Comparison of ENCODE assay signal across 14 cellular contexts in the genomic region with DNA sequence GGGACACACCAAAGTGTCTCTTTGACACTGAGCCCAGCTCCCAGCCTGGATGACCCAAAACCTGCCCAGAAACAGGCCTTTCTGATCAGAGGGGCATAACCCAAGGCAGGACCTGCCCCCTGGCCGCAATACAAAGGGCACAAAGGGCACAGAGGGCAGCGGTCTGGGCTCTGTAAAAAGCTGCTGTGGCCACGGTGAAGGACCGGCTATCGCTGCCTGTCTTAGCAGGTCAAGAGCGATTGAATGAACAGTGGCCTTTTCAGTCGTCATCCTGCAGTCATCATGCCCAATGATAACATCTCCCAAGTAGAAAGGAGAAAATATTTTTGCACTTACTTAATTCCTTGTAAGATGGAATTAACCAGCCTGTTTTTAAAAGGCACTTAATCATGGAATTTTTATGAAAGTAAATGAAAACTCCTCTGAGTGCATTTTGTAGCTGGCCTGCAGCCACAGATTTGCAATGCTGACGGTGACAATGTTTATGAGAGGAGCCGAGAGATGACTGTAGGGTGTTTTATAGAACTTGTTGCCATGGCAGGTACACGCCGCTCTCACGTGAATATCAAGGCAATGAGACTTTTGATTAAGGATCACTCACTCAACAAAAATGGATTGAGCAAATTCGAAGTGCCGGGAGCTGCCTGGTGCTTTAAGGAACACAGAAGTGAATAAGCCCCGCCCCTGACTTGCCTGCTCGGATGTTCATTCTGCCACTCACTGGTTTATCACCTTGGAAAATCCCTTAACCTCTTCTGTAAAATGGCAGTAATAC. TPM values are rescaled to one million over a fixed set of nuclear protein-coding genes. Genes with fewer than 3 reads are reported as not detected.
DNase-seq lines count a peak whose midpoint lies in the region; ATAC-seq, FAIRE-seq and TF ChIP-seq lines count a peak whose summit lies in the region.
"Had no signal": no experiment of that assay in that cellular context is flagged by ENCODE, and none has a peak within 500 bp of the region (broad histone marks: within the 10 kb centered on the region; RNA-seq: fewer than 3 reads in every experiment).

No MANE protein-coding gene starts in this region.

- 66 to 76% methylated on average over 16 of the region's 16 CpGs for WGBS in lung, 2 donors

- no peaks in the 10 kb centered on the region for H3K36me3 ChIP-seq in cardiac muscle cell
- H3K36me3 ChIP-seq in bronchial epithelial cell (ENCODE audit: control insufficient read depth, insufficient read depth, low read length), result no peaks in the 10 kb centered on the region
- H3K36me3 ChIP-seq in lung (ENCODE audit: control insufficient read depth in 2 of 2, insufficient read depth in 2 of 2, low read length in 2 of 2), result peaks cover 0 to 6% of the 10 kb centered on the region in 2 donors
- peaks cover 0 to 6% of the 10 kb centered on the region in 2 donors for H3K36me3 ChIP-seq in vagina

- DNase-seq in cardiac muscle cell (ENCODE audit: low read depth in 1 of 2, low spot score in 1 of 2) (peak; percentile 17 to 30), Right ventricle myocardium inferior (ENCODE audit: missing footprints) (no peak), bronchial epithelial cell (ENCODE audit: low read depth) (peak; percentile 77), lung (ENCODE audit: low spot score) (peak; percentile 52), vagina (ENCODE audit: extremely low spot score in 2 of 2) (no peak), COLO668 (lab: John Stamatoyannopoulos, UW; ENCODE audit: unreplicated experiment) (no peak), SW 1271 (lab: John Stamatoyannopoulos, UW) (no peak), activated gamma-delta T cell (lab: John Stamatoyannopoulos, UW) (no peak)
- DNase-seq: activated CD8-positive, alpha-beta memory T cell treated with anti-CD3 and anti-CD28 coated beads for 24 hours; effector CD8-positive, alpha-beta T cell; naive thymus-derived CD8-positive, alpha-beta T cell; NCI-H1092 treated with DMSO at 0.1 percent for 48 hours; T-helper 2 cell had no signal

- H3K4me3 ChIP-seq in cardiac muscle cell (no peak overlapping the region), bronchial epithelial cell (ENCODE audit: low read depth, low read length) (no peak overlapping the region), lung (no peak overlapping the region), vagina (peak overlapping the region in 1 of 2 donors; percentile 28)

- H3K4me1 ChIP-seq in cardiac muscle cell (ENCODE audit: low read depth), result peaks cover 10% of the 10 kb centered on the region
- H3K4me1 ChIP-seq in lung (ENCODE audit: control insufficient read depth in 2 of 2, insufficient read depth in 2 of 2, low read length in 2 of 2), result peaks cover 0 to 9% of the 10 kb centered on the region in 2 donors
- H3K4me1 ChIP-seq in vagina, result peaks cover 19% of the 10 kb centered on the region

- H3K9me3 ChIP-seq in cardiac muscle cell (ENCODE audit: low read depth) (no peaks in the 10 kb centered on the region), lung (ENCODE audit: control insufficient read depth in 2 of 2, insufficient read depth in 1 of 2, low read length in 1 of 2) (no peaks in the 10 kb centered on the region), vagina (no peaks in the 10 kb centered on the region)

- intact Hi-C loops in Right ventricle myocardium inferior (cut with DNase I) (no loop called here), vagina (cut with DNase I) (loop anchor here (5.0 kb wide), 1 partner anchor 52 kb away; no protein-coding TSS in a partner anchor)

- ATAC-seq in Right ventricle myocardium inferior (no peak), lung (ENCODE audit: insufficient read depth, low FRiP score) (no peak)
- ATAC-seq: naive thymus-derived CD8-positive, alpha-beta T cell had no signal

- H3K27me3 ChIP-seq in cardiac muscle cell (no peaks in the 10 kb centered on the region), bronchial epithelial cell (ENCODE audit: control insufficient read depth, insufficient read depth, low read length) (no peaks in the 10 kb centered on the region), lung (ENCODE audit: control insufficient read depth, insufficient read depth) (no peaks in the 10 kb centered on the region), vagina (no peaks in the 10 kb centered on the region)

- TF ChIP-seq POLR2A in vagina (IDR thresholded peaks at IDR 0.05), result no peak

- FAIRE-seq in bronchial epithelial cell (lab: Jason Lieb, UNC), result no peak

- TF ChIP-seq CTCF in cardiac muscle cell (IDR thresholded peaks at IDR 0.05; ENCODE audit: low read depth, low read length) (no peak), bronchial epithelial cell (IDR thresholded peaks at IDR 0.05; ENCODE audit: insufficient read depth, low read length, severe bottlenecking) (no peak), lung (IDR thresholded peaks at IDR 0.05; ENCODE audit: control extremely low read depth, extremely low read depth) (no peak), vagina (IDR thresholded peaks at IDR 0.05) (no peak)

- H3K27ac ChIP-seq in cardiac muscle cell (peak overlapping the region; percentile 71), lung (ENCODE audit: low read depth in 1 of 2, low read length in 1 of 2) (peak overlapping the region in 1 of 2 donors; percentile 50), vagina (peak overlapping the region; percentile 22)

RNA-seq across cellular contexts. Expression of a gene that starts 47.3 kb away (rescaled TPM):
- total RNA-seq in cardiac muscle cell, result 2.2 TPM in 1 of 2 replicates, not detected in the other
- polyA plus RNA-seq in cardiac muscle cell, result 0.44 TPM in 1 of 2 replicates, not detected in the other
- not detected for total RNA-seq in Right ventricle myocardium inferior
- total RNA-seq in bronchial epithelial cell, result 2.3 and 3.2 TPM in 2 replicates
- total RNA-seq in lung, result 1 to 10 TPM; 1.5 to 3.6 TPM
- polyA plus RNA-seq in lung, result 1 to 10 TPM in 1 of 2 donors, under 1 TPM in 1; 0.93 to 4.0 TPM
- not detected for total RNA-seq in vagina
- total RNA-seq: Daoy; naive thymus-derived CD8-positive, alpha-beta T cell had no signal

RNA-seq across cellular contexts. Expression of a gene that starts 57.2 kb away (rescaled TPM):
- total RNA-seq in cardiac muscle cell, result 19.2 and 23.8 TPM in 2 replicates
- polyA plus RNA-seq in cardiac muscle cell, result 6.7 and 9.4 TPM in 2 replicates
- total RNA-seq in Right ventricle myocardium inferior, result 22.5 TPM
- total RNA-seq in bronchial epithelial cell, result 12.9 and 21.4 TPM in 2 replicates
- total RNA-seq in lung, result 10 to 100 TPM; 23.5 to 25.8 TPM
- polyA plus RNA-seq in lung, result 1 to 10 TPM; 6.6 to 7.8 TPM
- 21.6 TPM for total RNA-seq in vagina

Comparison
In these comparisons a context has a peak if more than half of its experiments do, and no peak if none do; other contexts are left out.
1. DNase-seq: peak in cardiac muscle cell (2 of 2), bronchial epithelial cell (single experiment) and lung (single experiment); none in Right ventricle myocardium inferior (single experiment), vagina (0 of 2), COLO668 (single experiment), SW 1271 (0 of 2) and activated gamma-delta T cell (single experiment).